ENCODE assay signal across 23 cellular contexts in genomic region chr22:22352376-22352999, GRCh38.
DNase-seq lines count a peak whose midpoint lies in the region; ATAC-seq and TF ChIP-seq lines count a peak whose summit lies in the region.
"Had no signal": no experiment of that assay in that cellular context is flagged by ENCODE, and none has a peak within 500 bp of the region (broad histone marks: within the 10 kb centered on the region; RNA-seq: fewer than 3 reads in every experiment).

No MANE protein-coding gene starts in this region.

- no peaks in the 10 kb centered on the region for H3K9me3 ChIP-seq in DOHH2 (ENCODE audit: control insufficient read depth, insufficient read depth, low read length)
- H3K9me3 ChIP-seq in OCI-LY3 (ENCODE audit: insufficient read depth, low read length) = no peaks in the 10 kb centered on the region
- H3K9me3 ChIP-seq in esophagus muscularis mucosa = no peaks in the 10 kb centered on the region
- H3K9me3 ChIP-seq in neuronal stem cell (replicated peaks in 1 of 2; ENCODE audit: control insufficient read depth in 2 of 2, insufficient read depth in 1 of 2, low read depth in 1 of 2, low read length in 2 of 2) = no peaks in the 10 kb centered on the region
- H3K9me3 ChIP-seq: A549, HAP-1, SJSA1 had no signal

- H3K4me3 ChIP-seq in DOHH2 (ENCODE audit: low read length) = peak overlapping the region; percentile 66
- no peak overlapping the region for H3K4me3 ChIP-seq in OCI-LY3 (ENCODE audit: low read length)
- no peak overlapping the region for H3K4me3 ChIP-seq in esophagus muscularis mucosa
- no peak overlapping the region for H3K4me3 ChIP-seq in neuronal stem cell (ENCODE audit: low read length in 2 of 2)
- H3K4me3 ChIP-seq: A549, GM23338, HAP-1, SJSA1 had no signal

- TF ChIP-seq POLR2A in esophagus muscularis mucosa (IDR thresholded peaks at IDR 0.05; ENCODE audit: low read depth) = no peak

- H2AK5ac ChIP-seq in neuronal stem cell (ENCODE audit: low read depth, low read length) = no peak overlapping the region

- no peak for ATAC-seq in HG03521 (IDR thresholded peaks at IDR 0.05; ENCODE audit: unreplicated experiment)
- no peak for ATAC-seq in GM18861 (IDR thresholded peaks at IDR 0.05; ENCODE audit: unreplicated experiment)
- ATAC-seq: A549, GM23338, PC-3 had no signal

- H3K9ac ChIP-seq in OCI-LY3 (ENCODE audit: low read length) (no peak overlapping the region), neuronal stem cell (ENCODE audit: low read depth, low read length, poor library complexity) (no peak overlapping the region)

- TF ChIP-seq EP300 in esophagus muscularis mucosa (IDR thresholded peaks at IDR 0.05) = no peak

- H3K27ac ChIP-seq in DOHH2 (ENCODE audit: low read depth, low read length) (peak overlapping the region; percentile 72), OCI-LY3 (ENCODE audit: low read length) (no peak overlapping the region), esophagus muscularis mucosa (replicated peaks in 1 of 4) (no peak overlapping the region), neuronal stem cell (replicated peaks; ENCODE audit: low read length) (no peak overlapping the region)
- H3K27ac ChIP-seq: A549, SJSA1 had no signal

- H3K14ac ChIP-seq in neuronal stem cell (ENCODE audit: low read length) = no peak overlapping the region

- H3K79me2 ChIP-seq in DOHH2 (ENCODE audit: control insufficient read depth, low read length) (no peaks in the 10 kb centered on the region), OCI-LY3 (ENCODE audit: low read length) (peaks cover 6% of the 10 kb centered on the region)

- no peak overlapping the region for H2BK15ac ChIP-seq in neuronal stem cell (ENCODE audit: low read length)

- TF ChIP-seq CTCF in DOHH2 (IDR thresholded peaks at IDR 0.05; ENCODE audit: low read depth, low read length, poor library complexity, severe bottlenecking) (no peak), OCI-LY3 (IDR thresholded peaks at IDR 0.05; ENCODE audit: low read depth, low read length) (no peak), esophagus muscularis mucosa (IDR thresholded peaks at IDR 0.05) (no peak)

- H3K9me2 ChIP-seq in DOHH2 (replicated peaks; ENCODE audit: control insufficient read depth, low read length) = no peaks in the 10 kb centered on the region

- no peak overlapping the region for H2BK5ac ChIP-seq in neuronal stem cell (ENCODE audit: low read length)

- DNase-seq in esophagus muscularis mucosa (ENCODE audit: extremely low spot score) (peak; percentile 64), neuronal stem cell (ENCODE audit: low spot score) (no peak), NCI-H2081 treated with DMSO at 0.1 percent for 48 hours (lab: John Stamatoyannopoulos, UW) (no peak), DMS153 (lab: John Stamatoyannopoulos, UW) (no peak)
- DNase-seq: AML-193, KG1, NCI-H1048, NCI-H1417, NCI-H1694, NCI-H2029 treated with DMSO at 0.1 percent for 48 hours, NCI-H2227 treated with DMSO at 0.1 percent for 48 hours, NCI-H526 treated with DMSO at 0.1 percent for 48 hours, PC-3, Right ventricle myocardium superior, T-helper 2 cell had no signal

- H4K20me1 ChIP-seq in DOHH2 (ENCODE audit: control insufficient read depth, insufficient read depth, low read depth, low read length) (no peaks in the 10 kb centered on the region), OCI-LY3 (ENCODE audit: insufficient read depth, low read length) (no peaks in the 10 kb centered on the region)

- H3K4ac ChIP-seq in neuronal stem cell (ENCODE audit: low read length) = no peak overlapping the region

- H2AFZ ChIP-seq in OCI-LY3 (ENCODE audit: low read depth, low read length) (no peak overlapping the region), neuronal stem cell (ENCODE audit: low read length) (no peak overlapping the region)
- H2AFZ ChIP-seq: GM23338 had no signal

- H2BK120ac ChIP-seq in neuronal stem cell (ENCODE audit: low read depth, low read length) = no peak overlapping the region

- H4K8ac ChIP-seq in neuronal stem cell (ENCODE audit: low read depth, low read length) = no peak overlapping the region

- H4K91ac ChIP-seq in neuronal stem cell (ENCODE audit: low read depth, low read length, poor library complexity) = no peak overlapping the region

- peak overlapping the region; percentile 79 for H3K4me2 ChIP-seq in DOHH2 (ENCODE audit: low read length)
- H3K4me2 ChIP-seq in OCI-LY3 (ENCODE audit: low read length) = 0 out of 2 replicates have a peak overlapping the region, but pooled peaks have one; percentile 16
- no peak overlapping the region for H3K4me2 ChIP-seq in neuronal stem cell (ENCODE audit: insufficient read depth, low read length, poor library complexity, severe bottlenecking)
- H3K4me2 ChIP-seq: A549, GM23338 had no signal

- H2BK12ac ChIP-seq in neuronal stem cell (ENCODE audit: low read length) = no peak overlapping the region

- H3K27me3 ChIP-seq in DOHH2 (ENCODE audit: control insufficient read depth, low read length) (no peaks in the 10 kb centered on the region), OCI-LY3 (ENCODE audit: low read depth, low read length) (peaks cover 17% of the 10 kb centered on the region), esophagus muscularis mucosa (peaks cover 0 to 59% (median 5%) of the 10 kb centered on the region in 4 donors), neuronal stem cell (ENCODE audit: control insufficient read depth in 3 of 3, insufficient read depth in 3 of 3, low read depth in 1 of 3, low read length in 3 of 3) (peaks cover 0 to 55% (median 23%) of the 10 kb centered on the region in 3 experiments)

- 44% methylated on average over 5 of the region's 5 CpGs for WGBS in esophagus muscularis mucosa
- no CpG with 5 or more reads among the region's 5 CpGs for WGBS in neuronal stem cell (ENCODE audit: extremely low coverage in 2 of 2, insufficient read length in 2 of 2, insufficient replicate concordance in 1 of 2), 2 donors

- H3K36me3 ChIP-seq in DOHH2 (ENCODE audit: control insufficient read depth, low read length) (no peaks in the 10 kb centered on the region), OCI-LY3 (replicated peaks; ENCODE audit: low read depth, low read length) (peaks cover 4% of the 10 kb centered on the region), esophagus muscularis mucosa (no peaks in the 10 kb centered on the region), neuronal stem cell (replicated peaks in 1 of 2; ENCODE audit: control insufficient read depth in 2 of 2, insufficient read depth in 2 of 2, low read length in 2 of 2) (no peaks in the 10 kb centered on the region)
- H3K36me3 ChIP-seq: HAP-1, SJSA1 had no signal

- peak overlapping the region; percentile 27 for H3K18ac ChIP-seq in neuronal stem cell (ENCODE audit: low read length)

- no peaks in the 10 kb centered on the region for H3K79me1 ChIP-seq in neuronal stem cell (ENCODE audit: low read depth, low read length)

- H3K4me1 ChIP-seq in DOHH2 (ENCODE audit: control insufficient read depth, low read length) (peaks cover 96% of the 10 kb centered on the region), OCI-LY3 (ENCODE audit: low read length) (peaks cover 53% of the 10 kb centered on the region), esophagus muscularis mucosa (peaks cover 0 to 6% (median 1%) of the 10 kb centered on the region in 4 donors), neuronal stem cell (ENCODE audit: control insufficient read depth in 2 of 2, insufficient read depth in 1 of 2, low read depth in 1 of 2, low read length in 2 of 2) (peaks cover 6 to 12% of the 10 kb centered on the region in 2 donors)
- H3K4me1 ChIP-seq: A549, HAP-1, SJSA1 had no signal

- H3K23ac ChIP-seq in neuronal stem cell (ENCODE audit: low read depth, low read length, poor library complexity) = no peak overlapping the region

- H3F3A ChIP-seq in DOHH2 (ENCODE audit: control insufficient read depth, insufficient read depth) = peaks cover 7% of the 10 kb centered on the region

- intact Hi-C loops in esophagus muscularis mucosa (cut with DNase I) = no loop called here
